19 cellular contexts compared by ENCODE assay signal in genomic region chr2:180959787-180960186, GRCh38. TPM values are rescaled to one million over a fixed set of nuclear protein-coding genes. Genes with fewer than 3 reads are reported as not detected.
DNase-seq lines count a peak whose midpoint lies in the region; ATAC-seq, FAIRE-seq and TF ChIP-seq lines count a peak whose summit lies in the region.
"Had no signal": no experiment of that assay in that cellular context is flagged by ENCODE, and none has a peak within 500 bp of the region (broad histone marks: within the 10 kb centered on the region; RNA-seq: fewer than 3 reads in every experiment).

No MANE protein-coding gene starts in this region.

- intact Hi-C loops in left ventricle myocardium superior (cut with micrococcal nuclease) = no loop called here

- FAIRE-seq in GM19239 (lab: Jason Lieb, UNC) = peak; percentile 4
- FAIRE-seq: H54, K562 had no signal

- peak; percentile 57 for ATAC-seq in HG02852 (IDR thresholded peaks at IDR 0.05; ENCODE audit: unreplicated experiment)
- peak; percentile 46 for ATAC-seq in HG03442 (IDR thresholded peaks at IDR 0.05; ENCODE audit: unreplicated experiment)
- ATAC-seq in HG03196 (IDR thresholded peaks at IDR 0.05; ENCODE audit: unreplicated experiment) = no peak
- no peak for ATAC-seq in left ventricle myocardium superior
- ATAC-seq: HCT116, K562 had no signal

- DNase-seq in GM12865 (ENCODE audit: low read depth) (peak; percentile 26), GM19239 (ENCODE audit: insufficient read length, low spot score) (no peak), A172 (ENCODE audit: low spot score) (no peak), T-helper 9 cell (no peak), left ventricle myocardium superior (no peak)
- DNase-seq: AML-193; Caco-2; CD8-positive, alpha-beta memory T cell; DMS53; GF-D8; GM23248; Karpas-422 had no signal

- TF ChIP-seq CTCF in GM12865 (IDR thresholded peaks at IDR 0.05; ENCODE audit: insufficient read depth, low read depth, low read length, missing control alignments) = no peak

- H3K4me3 ChIP-seq in GM12865 (ENCODE audit: low read depth, low read length) = no peak overlapping the region
- H3K4me3 ChIP-seq: BLaER1, GM23248, K562 had no signal

RNA-seq across cellular contexts. Expression of gene UBE2E3, which starts 20.6 kb away (rescaled TPM):
- total RNA-seq in A172 (2014; rRNA removed; shearing (Covaris generic)) = 187 and 214 TPM in 2 replicates
- 57.5 TPM for total RNA-seq in left ventricle myocardium superior

Comparison
In these comparisons a context has a peak if more than half of its experiments do, and no peak if none do; other contexts are left out.
1. ATAC-seq: peak in HG02852 (single experiment) and HG03442 (single experiment); none in HG03196 (single experiment) and left ventricle myocardium superior (single experiment).